8 cellular contexts compared by ENCODE assay signal in genomic region chr17:16438557-16439302, GRCh38. TPM values are rescaled to one million over a fixed set of nuclear protein-coding genes. Genes with fewer than 3 reads are reported as not detected.
DNase-seq lines count a peak whose midpoint lies in the region; TF ChIP-seq lines count a peak whose summit lies in the region.

No MANE protein-coding gene starts in this region.

- H3K4me3 ChIP-seq in HAP-1 (peak overlapping the region; percentile 99), MG63 (peak overlapping the region; percentile 80), fibroblast of villous mesenchyme (ENCODE audit: low read depth, low read length) (peak overlapping the region; percentile 91)

- H3K4me3 Mint-ChIP-seq in nephron progenitor cell, result peak overlapping the region; percentile 100
- H3K4me3 Mint-ChIP-seq in stimulated activated naive CD8-positive, alpha-beta T cell treated with anti-CD3 and anti-CD28 coated beads, Interleukin-15, Interleukin-2, amounts not matched to agents 100 ng/mL and 50 ng/mL, for 24 hours, result peak overlapping the region; percentile 99

- H3K4me1 Mint-ChIP-seq in nephron progenitor cell, result peaks cover 70% of the 10 kb centered on the region
- H3K4me1 Mint-ChIP-seq in stimulated activated naive CD8-positive, alpha-beta T cell treated with anti-CD3 and anti-CD28 coated beads, Interleukin-15, Interleukin-2, amounts not matched to agents 100 ng/mL and 50 ng/mL, for 24 hours (ENCODE audit: low read depth), result peaks cover 55% of the 10 kb centered on the region

- no peaks in the 10 kb centered on the region for H3K27me3 ChIP-seq in HAP-1 (ENCODE audit: low read depth)
- no peaks in the 10 kb centered on the region for H3K27me3 ChIP-seq in MG63

- H3K9me3 Mint-ChIP-seq in nephron progenitor cell, result no peaks in the 10 kb centered on the region
- H3K9me3 Mint-ChIP-seq in stimulated activated naive CD8-positive, alpha-beta T cell treated with anti-CD3 and anti-CD28 coated beads, Interleukin-15, Interleukin-2, amounts not matched to agents 100 ng/mL and 50 ng/mL, for 24 hours, result no peaks in the 10 kb centered on the region

- H3K4me1 ChIP-seq in HAP-1, result peaks cover 29% of the 10 kb centered on the region

- peaks cover 4% of the 10 kb centered on the region for H3K27me3 Mint-ChIP-seq in nephron progenitor cell (ENCODE audit: low read depth, poor library complexity)
- peaks cover 3% of the 10 kb centered on the region for H3K27me3 Mint-ChIP-seq in stimulated activated naive CD8-positive, alpha-beta T cell treated with anti-CD3 and anti-CD28 coated beads, Interleukin-15, Interleukin-2, amounts not matched to agents 100 ng/mL and 50 ng/mL, for 24 hours

- in situ Hi-C loops in G401 (cut with HindIII; ENCODE audit: low sequenced_read_pairs) (no loop called here), HAP-1 (cut with MboI; ENCODE audit: low sequenced_read_pairs) (no loop called here)

- H3K9me3 ChIP-seq in HAP-1 (no peaks in the 10 kb centered on the region), MG63 (no peaks in the 10 kb centered on the region)

- H3K36me3 ChIP-seq in HAP-1 (replicated peaks) (peaks cover 49% of the 10 kb centered on the region), MG63 (peaks cover 49% of the 10 kb centered on the region)

- H3K36me3 Mint-ChIP-seq in nephron progenitor cell (ENCODE audit: low read depth), result peaks cover 31% of the 10 kb centered on the region
- peaks cover 51% of the 10 kb centered on the region for H3K36me3 Mint-ChIP-seq in stimulated activated naive CD8-positive, alpha-beta T cell treated with anti-CD3 and anti-CD28 coated beads, Interleukin-15, Interleukin-2, amounts not matched to agents 100 ng/mL and 50 ng/mL, for 24 hours (ENCODE audit: low read depth)

- TF ChIP-seq CTCF in fibroblast of villous mesenchyme (IDR thresholded peaks at IDR 0.05; ENCODE audit: insufficient read depth, low read depth, low read length) (no peak), nephron progenitor cell (IDR thresholded peaks at IDR 0.05) (no peak)

- peak; percentile 99 for DNase-seq in G401 (ENCODE audit: low spot score)
- DNase-seq in HAP-1 (ENCODE audit: low spot score in 2 of 2), result peak; percentile 98
- peak; percentile 95 for DNase-seq in MG63
- peak; percentile 100 for DNase-seq in SHP77 (lab: John Stamatoyannopoulos, UW)
- DNase-seq in activated gamma-delta T cell (lab: John Stamatoyannopoulos, UW), result peak; percentile 85
- peak; percentile 100 for DNase-seq in fibroblast of villous mesenchyme (ENCODE audit: low read depth)
- DNase-seq in nephron progenitor cell, result peak; percentile 92

- peak overlapping the region; percentile 99 for H3K27ac Mint-ChIP-seq in nephron progenitor cell
- peak overlapping the region; percentile 100 for H3K27ac Mint-ChIP-seq in stimulated activated naive CD8-positive, alpha-beta T cell treated with anti-CD3 and anti-CD28 coated beads, Interleukin-15, Interleukin-2, amounts not matched to agents 100 ng/mL and 50 ng/mL, for 24 hours

RNA-seq across cellular contexts. Expression of gene TRPV2, which starts 23.4 kb away (rescaled TPM):
- 41.8 and 47.6 TPM in 2 replicates for total RNA-seq in G401 (2014; rRNA removed; shearing (Covaris generic))
- total RNA-seq in MG63 (2014; rRNA removed; shearing (Covaris generic); ENCODE audit: low replicate concordance), result 0.05 and 0.30 TPM in 2 replicates
- 53.5 and 106 TPM in 2 replicates for total RNA-seq in fibroblast of villous mesenchyme

RNA-seq across cellular contexts. Expression of gene LRRC75A, which starts 53.3 kb away (rescaled TPM):
- total RNA-seq in G401 (2014; rRNA removed; shearing (Covaris generic)), result 0.24 and 0.86 TPM in 2 replicates
- 0.03 TPM in 1 of 2 replicates, not detected in the other for total RNA-seq in MG63 (2014; rRNA removed; shearing (Covaris generic); ENCODE audit: low replicate concordance)
- total RNA-seq in fibroblast of villous mesenchyme, result 0.32 and 2.6 TPM in 2 replicates

RNA-seq across cellular contexts. Expression of gene UBB, which starts 57.8 kb away (rescaled TPM):
- total RNA-seq in G401 (2014; rRNA removed; shearing (Covaris generic)), result 707 and 741 TPM in 2 replicates
- total RNA-seq in MG63 (2014; rRNA removed; shearing (Covaris generic); ENCODE audit: low replicate concordance), result 957 and 1,097 TPM in 2 replicates
- 1,346 and 1,383 TPM in 2 replicates for total RNA-seq in fibroblast of villous mesenchyme

Comparison
In these comparisons a context has a peak if more than half of its experiments do, and no peak if none do; other contexts are left out.
1. Peak in every context shown above with its lines: DNase-seq and H3K4me3 ChIP-seq.
2. RNA of gene TRPV2, which starts 23.4 kb away (total RNA-seq): 53.5 to 106 TPM in fibroblast of villous mesenchyme and 41.8 to 47.6 TPM in G401; 0.05 to 0.30 TPM in MG63; every median in the first group is over 10 times any median in the second.